Comparison of ENCODE assay signal across 17 cellular contexts in the genomic region with DNA sequence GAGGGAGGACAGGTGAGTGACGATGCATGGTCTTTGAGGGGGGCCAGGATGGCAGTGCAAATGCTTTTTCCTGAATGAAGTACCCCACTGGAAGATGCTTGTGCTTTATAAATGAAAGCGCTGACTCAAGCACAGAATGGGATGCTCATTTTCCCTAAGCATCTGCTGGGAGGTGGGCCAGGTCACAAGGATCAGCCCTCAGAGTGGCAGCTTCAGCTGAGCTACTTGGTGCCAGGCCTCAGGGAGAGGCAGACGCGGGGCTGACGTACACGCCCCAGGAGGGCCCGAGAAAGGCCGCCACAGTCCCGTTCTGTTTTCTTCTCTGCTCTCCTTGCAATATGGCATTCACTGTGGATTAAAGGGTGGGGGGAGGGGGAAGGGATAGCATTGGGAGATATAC.
DNase-seq lines count a peak whose midpoint lies in the region; TF ChIP-seq lines count a peak whose summit lies in the region.
"Had no signal": no experiment of that assay in that cellular context is flagged by ENCODE, and none has a peak within 500 bp of the region (broad histone marks: within the 10 kb centered on the region; RNA-seq: fewer than 3 reads in every experiment).

No MANE protein-coding gene starts in this region.

- no peaks in the 10 kb centered on the region for H3K27me3 ChIP-seq in H7 (ENCODE audit: control insufficient read depth, insufficient read depth, low read length)
- H3K27me3 ChIP-seq in smooth muscle cell (ENCODE audit: low read depth), result no peaks in the 10 kb centered on the region

- no peaks in the 10 kb centered on the region for H3K79me2 ChIP-seq in smooth muscle cell (ENCODE audit: low read depth)

- DNase-seq in Ammon's horn (ENCODE audit: low spot score) (peak; percentile 40), medulla oblongata (ENCODE audit: extremely low spot score) (peak; percentile 41), putamen (ENCODE audit: low spot score) (peak; percentile 30), dermis blood vessel endothelial cell (no peak), H7 (no peak), smooth muscle cell (lab: John Stamatoyannopoulos, UW; ENCODE audit: unreplicated experiment) (no peak)
- DNase-seq: AML-193; C1 segment of cervical spinal cord; Calu3; CD4-positive, alpha-beta memory T cell; COR-L47; DMS53; DMS79 treated with DMSO at 0.1 percent for 48 hours; GF-D8; GOT3; HCEC 1CT had no signal

- no peaks in the 10 kb centered on the region for H3K36me3 ChIP-seq in H7 (replicated peaks; ENCODE audit: control insufficient read depth, insufficient read depth, low read length)
- H3K36me3 ChIP-seq in smooth muscle cell (ENCODE audit: low read depth), result no peaks in the 10 kb centered on the region

- no peak overlapping the region for H3K9ac ChIP-seq in smooth muscle cell (ENCODE audit: low read depth)

- H3F3A ChIP-seq in smooth muscle cell (ENCODE audit: low read depth), result no peaks in the 10 kb centered on the region

- H3K4me3 ChIP-seq in H7 (ENCODE audit: insufficient read depth, low read depth, low read length) (no peak overlapping the region), smooth muscle cell (no peak overlapping the region)

- no peak overlapping the region for H3K4me2 ChIP-seq in smooth muscle cell

- H2AFZ ChIP-seq in smooth muscle cell (ENCODE audit: low read depth), result no peak overlapping the region

- no peaks in the 10 kb centered on the region for H3K4me1 ChIP-seq in smooth muscle cell (ENCODE audit: low read depth)

- TF ChIP-seq CTCF in smooth muscle cell (IDR thresholded peaks at IDR 0.05; ENCODE audit: borderline replicate concordance, insufficient read depth, poor library complexity, severe bottlenecking), result no peak

- H3K9me3 ChIP-seq in smooth muscle cell (replicated peaks; ENCODE audit: low read depth), result no peaks in the 10 kb centered on the region

- H3K27ac ChIP-seq in smooth muscle cell (ENCODE audit: low read depth), result no peak overlapping the region
- H3K27ac ChIP-seq: 22Rv1 had no signal

- no peaks in the 10 kb centered on the region for H4K20me1 ChIP-seq in smooth muscle cell (ENCODE audit: low read depth)

- WGBS in smooth muscle cell (ENCODE audit: low lambda C conversion rate), result no CpG with 5 or more reads among the region's 9 CpGs

Comparison
In these comparisons a context has a peak if more than half of its experiments do, and no peak if none do; other contexts are left out.
1. DNase-seq: peak in Ammon's horn (single experiment), medulla oblongata (single experiment) and putamen (single experiment); none in dermis blood vessel endothelial cell (single experiment), H7 (single experiment) and smooth muscle cell (single experiment).